Comparison of ENCODE assay signal across 16 cellular contexts in genomic region chr15:87528873-87529272, GRCh38.
DNase-seq lines count a peak whose midpoint lies in the region; ATAC-seq and TF ChIP-seq lines count a peak whose summit lies in the region.
"Had no signal": no experiment of that assay in that cellular context is flagged by ENCODE, and none has a peak within 500 bp of the region (broad histone marks: within the 10 kb centered on the region; RNA-seq: fewer than 3 reads in every experiment).

No MANE protein-coding gene starts in this region.

- BruUV-seq in OCI-LY7 (replicated peaks; lab: Mats Ljungman, UMichigan): no TSS peak

- no peaks in the 10 kb centered on the region for H3K27me3 ChIP-seq in RWPE2 (ENCODE audit: insufficient read depth, poor library complexity, severe bottlenecking)

- H4K20me1 ChIP-seq in OCI-LY7 (ENCODE audit: insufficient read depth, low read length): no peaks in the 10 kb centered on the region

- TF ChIP-seq CTCF in AG04449 (IDR thresholded peaks at IDR 0.05; ENCODE audit: insufficient read depth, low read length, missing control alignments): no peak
- TF ChIP-seq CTCF in HFFc6 (IDR thresholded peaks at IDR 0.05): no peak
- TF ChIP-seq CTCF in RWPE2 (IDR thresholded peaks at IDR 0.05; ENCODE audit: poor library complexity, severe bottlenecking): no peak
- no peak for TF ChIP-seq CTCF in OCI-LY7 (conservative IDR thresholded peaks at IDR 0.05; ENCODE audit: low read length)

- no peaks in the 10 kb centered on the region; the same call in 1 of the 2 replicates for H3K9me3 Mint-ChIP-seq in HFFc6

- H3K36me3 ChIP-seq in RWPE2 (ENCODE audit: low read depth) (no peaks in the 10 kb centered on the region; the same call in 1 of the 2 replicates), OCI-LY7 (ENCODE audit: insufficient read depth, low read length) (no peaks in the 10 kb centered on the region)

- no peak overlapping the region for H2AFZ ChIP-seq in OCI-LY7 (ENCODE audit: low read length)

- H3K36me3 Mint-ChIP-seq in HFFc6 (ENCODE audit: low read depth): no peaks in the 10 kb centered on the region
- H3K36me3 Mint-ChIP-seq: CD4-positive, alpha-beta memory T cell had no signal

- no peaks in the 10 kb centered on the region for H3K79me2 ChIP-seq in OCI-LY7 (ENCODE audit: insufficient read depth, low read depth, low read length)

- DNase-seq in AG04449 (ENCODE audit: low read depth, low spot score) (peak; percentile 19), HFFc6 (peak; percentile 50), RWPE2 (ENCODE audit: low spot score) (no peak), fibroblast of peridontal ligament (ENCODE audit: extremely low read depth) (peak; percentile 60), OCI-LY7 (ENCODE audit: low spot score) (no peak), RPMI8226 (no peak), erythroblast (lab: John Stamatoyannopoulos, UW) (no peak)
- DNase-seq: CD4-positive, alpha-beta memory T cell; NCI-H1436 treated with DMSO at 0.1 percent for 48 hours; NCI-H2081 treated with DMSO at 0.1 percent for 48 hours; NCI-H2227 treated with DMSO at 0.1 percent for 48 hours; NCI-H524 treated with DMSO at 0.1 percent for 48 hours; NK-92 treated with Interleukin-12 subunit alpha and Interleukin-12 subunit beta, amount 100 ng/mL, for 24 hours; Right ventricle myocardium superior had no signal

- CTCF ChIA-PET in AG04449 (lab: Yijun Ruan, JAX): no interaction called here
- CTCF ChIA-PET in OCI-LY7 (lab: Charles Lee; ENCODE audit: unreplicated experiment): no interaction called here

- ATAC-seq in RWPE2 (ENCODE audit: low read depth) (peak; percentile 78), HG02852 (IDR thresholded peaks at IDR 0.05; ENCODE audit: unreplicated experiment) (no peak)

- H3K9me3 ChIP-seq in RWPE2 (ENCODE audit: severe bottlenecking) (no peaks in the 10 kb centered on the region), OCI-LY7 (ENCODE audit: low read length) (no peaks in the 10 kb centered on the region)

- H3K27ac ChIP-seq in RWPE2 (ENCODE audit: poor library complexity, severe bottlenecking): peak overlapping the region; percentile 59
- H3K27ac ChIP-seq in OCI-LY7 (ENCODE audit: low read depth, low read length, poor library complexity, severe bottlenecking): no peak overlapping the region

- peaks cover 5% of the 10 kb centered on the region for H3K27me3 Mint-ChIP-seq in HFFc6 (ENCODE audit: insufficient read depth)
- H3K27me3 Mint-ChIP-seq: B cell had no signal

- H3K4me3 ChIP-seq in AG04449 (ENCODE audit: low read depth, low read length): no peak overlapping the region
- H3K4me3 ChIP-seq in RWPE2 (ENCODE audit: severe bottlenecking): no peak overlapping the region
- no peak overlapping the region for H3K4me3 ChIP-seq in OCI-LY7 (ENCODE audit: low read depth, low read length, poor library complexity, severe bottlenecking)

- no peak overlapping the region for H3K4me2 ChIP-seq in OCI-LY7 (ENCODE audit: low read length)

- H3K9me2 ChIP-seq in OCI-LY7 (ENCODE audit: insufficient read depth, low read length): no peaks in the 10 kb centered on the region

- H3K4me3 Mint-ChIP-seq in HFFc6: no peak overlapping the region
- H3K4me3 Mint-ChIP-seq: B cell; CD4-positive, alpha-beta memory T cell had no signal

- H3K4me1 ChIP-seq in RWPE2 (ENCODE audit: insufficient read depth, poor library complexity, severe bottlenecking): peaks cover 26% of the 10 kb centered on the region
- H3K4me1 ChIP-seq in OCI-LY7 (ENCODE audit: insufficient read depth, low read length, poor library complexity, severe bottlenecking): no peaks in the 10 kb centered on the region

- no peak for TF ChIP-seq POLR2A in erythroblast (IDR thresholded peaks at IDR 0.05; ENCODE audit: low read length)

- POLR2A ChIA-PET in AG04449 (lab: Yijun Ruan, JAX) (no interaction called here), OCI-LY7 (lab: Charles Lee) (interaction anchor here (0.6 kb wide), 1 partner anchor 351 kb away, joined by 3 read pairs; no protein-coding TSS in a partner anchor)

- no peak overlapping the region for H3K27ac Mint-ChIP-seq in HFFc6
- H3K27ac Mint-ChIP-seq: B cell; CD4-positive, alpha-beta memory T cell had no signal

- intact Hi-C loops in OCI-LY7 (cut with micrococcal nuclease; ENCODE audit: unreplicated experiment): no loop called here

- peaks cover 25% of the 10 kb centered on the region for H3K4me1 Mint-ChIP-seq in HFFc6 (ENCODE audit: low read depth)
- H3K4me1 Mint-ChIP-seq: B cell had no signal

Comparison
In these comparisons a context has a peak if more than half of its experiments do, and no peak if none do; other contexts are left out.
1. DNase-seq: peak in AG04449 (single experiment), HFFc6 (single experiment) and fibroblast of peridontal ligament (single experiment); none in RWPE2 (single experiment), OCI-LY7 (single experiment), RPMI8226 (single experiment) and erythroblast (0 of 2).